9 cellular contexts compared by ENCODE assay signal in genomic region chr5:54561646-54562045, GRCh38.
"Had no signal": no experiment of that assay in that cellular context is flagged by ENCODE, and none has a peak within 500 bp of the region (broad histone marks: within the 10 kb centered on the region; RNA-seq: fewer than 3 reads in every experiment).

No MANE protein-coding gene starts in this region.

- H3K27ac ChIP-seq: GM23248 had no signal

- H3K9me3 Mint-ChIP-seq: HFFc6 had no signal

- ATAC-seq: HCT116, K562 had no signal

- H3K9me3 ChIP-seq: HAP-1 had no signal

- H3K9ac ChIP-seq: GM23248 had no signal

- H3K4me1 ChIP-seq: HAP-1 had no signal

- FAIRE-seq: HTR-8/SVneo, K562 had no signal

- H2AFZ ChIP-seq: GM23248 had no signal

- H3K36me3 ChIP-seq: HAP-1 had no signal

- H3K4me3 ChIP-seq: GM23248, HAP-1, K562 had no signal

- H3K27ac Mint-ChIP-seq: HFFc6 had no signal

- H3K4me3 Mint-ChIP-seq: HFFc6 had no signal

- DNase-seq: GM23248, GOT3, H7, HFFc6, IMR-90 had no signal
